In genomic region chr10:12869427-12869826, GRCh38 we compare ENCODE assay signal across 17 cellular contexts.
"Had no signal": no experiment of that assay in that cellular context is flagged by ENCODE, and none has a peak within 500 bp of the region (broad histone marks: within the 10 kb centered on the region; RNA-seq: fewer than 3 reads in every experiment).

No MANE protein-coding gene starts in this region.

- H3K4me3 Mint-ChIP-seq: activated T-helper 17 cell treated with anti-CD3 and anti-CD28 coated beads, Interleukin-2, amount 50 U/mL, for 72 hours; memory B cell; naive thymus-derived CD8-positive, alpha-beta T cell; stimulated activated naive B cell treated with anti-CD40 and anti-IgM and Interleukin-4, amounts not matched to agents 10 μg/mL and 1 μg/mL and 100 μg/mL, for 72 hours had no signal

- H3K27ac ChIP-seq: colonic mucosa, skin epidermis, tibial nerve, vagina had no signal

- H3K36me3 ChIP-seq: colonic mucosa, tibial nerve, vagina had no signal

- H3K27me3 ChIP-seq: colonic mucosa, tibial nerve, vagina had no signal

- H3K9me3 Mint-ChIP-seq: activated T-helper 17 cell treated with anti-CD3 and anti-CD28 coated beads, Interleukin-2, amount 50 U/mL, for 72 hours; memory B cell; stimulated activated naive B cell treated with anti-CD40 and anti-IgM and Interleukin-4, amounts not matched to agents 10 μg/mL and 1 μg/mL and 100 μg/mL, for 72 hours had no signal

- DNase-seq: activated CD4-positive, alpha-beta T cell treated with anti-CD3 and anti-CD28 coated beads, Interleukin-2, amount 50 U/mL, for 4 hours; activated CD4-positive, CD25-positive, alpha-beta regulatory T cell treated with anti-CD3 and anti-CD28 coated beads, Interleukin-2, amount 50 U/mL, for 72 hours; activated naive CD4-positive, alpha-beta T cell treated with Interleukin-2 at 50 U/mL for 16 hours; aorta; colonic mucosa; left ventricle myocardium superior; naive thymus-derived CD8-positive, alpha-beta T cell; retina; stimulated activated CD4-positive, alpha-beta T cell treated with anti-CD3 and anti-CD28 coated beads, Interleukin-15, amount 100 ng/mL, for 24 hours; stimulated activated CD4-positive, alpha-beta T cell treated with anti-CD3 and anti-CD28 coated beads, Interleukin-4, amount 100 ng/mL, for 1 hour; stimulated activated naive B cell treated with anti-CD40 and anti-IgM and Interleukin-4, amounts not matched to agents 10 μg/mL and 1 μg/mL and 100 μg/mL, for 72 hours had no signal

- H3K4me1 Mint-ChIP-seq: activated T-helper 17 cell treated with anti-CD3 and anti-CD28 coated beads, Interleukin-2, amount 50 U/mL, for 72 hours had no signal

- H3K27ac Mint-ChIP-seq: activated T-helper 17 cell treated with anti-CD3 and anti-CD28 coated beads, Interleukin-2, amount 50 U/mL, for 72 hours; memory B cell; naive thymus-derived CD8-positive, alpha-beta T cell; stimulated activated naive B cell treated with anti-CD40 and anti-IgM and Interleukin-4, amounts not matched to agents 10 μg/mL and 1 μg/mL and 100 μg/mL, for 72 hours had no signal

- H3K4me1 ChIP-seq: colonic mucosa, tibial nerve, vagina had no signal

- FAIRE-seq: endometrium had no signal

- H3K36me3 Mint-ChIP-seq: memory B cell; naive thymus-derived CD8-positive, alpha-beta T cell; stimulated activated naive B cell treated with anti-CD40 and anti-IgM and Interleukin-4, amounts not matched to agents 10 μg/mL and 1 μg/mL and 100 μg/mL, for 72 hours had no signal

- H3K4me3 ChIP-seq: colonic mucosa, skin epidermis, tibial nerve, vagina had no signal

- ATAC-seq: activated T-helper 17 cell treated with anti-CD3 and anti-CD28 coated beads, Interleukin-2, amount 50 U/mL, for 72 hours; left ventricle myocardium superior; naive thymus-derived CD8-positive, alpha-beta T cell; stimulated activated naive B cell treated with anti-CD40 and anti-IgM and Interleukin-4, amounts not matched to agents 10 μg/mL and 1 μg/mL and 100 μg/mL, for 72 hours had no signal

- H3K9me3 ChIP-seq: colonic mucosa, tibial nerve, vagina had no signal
